ENCODE assay signal across 8 cellular contexts in the genomic region with DNA sequence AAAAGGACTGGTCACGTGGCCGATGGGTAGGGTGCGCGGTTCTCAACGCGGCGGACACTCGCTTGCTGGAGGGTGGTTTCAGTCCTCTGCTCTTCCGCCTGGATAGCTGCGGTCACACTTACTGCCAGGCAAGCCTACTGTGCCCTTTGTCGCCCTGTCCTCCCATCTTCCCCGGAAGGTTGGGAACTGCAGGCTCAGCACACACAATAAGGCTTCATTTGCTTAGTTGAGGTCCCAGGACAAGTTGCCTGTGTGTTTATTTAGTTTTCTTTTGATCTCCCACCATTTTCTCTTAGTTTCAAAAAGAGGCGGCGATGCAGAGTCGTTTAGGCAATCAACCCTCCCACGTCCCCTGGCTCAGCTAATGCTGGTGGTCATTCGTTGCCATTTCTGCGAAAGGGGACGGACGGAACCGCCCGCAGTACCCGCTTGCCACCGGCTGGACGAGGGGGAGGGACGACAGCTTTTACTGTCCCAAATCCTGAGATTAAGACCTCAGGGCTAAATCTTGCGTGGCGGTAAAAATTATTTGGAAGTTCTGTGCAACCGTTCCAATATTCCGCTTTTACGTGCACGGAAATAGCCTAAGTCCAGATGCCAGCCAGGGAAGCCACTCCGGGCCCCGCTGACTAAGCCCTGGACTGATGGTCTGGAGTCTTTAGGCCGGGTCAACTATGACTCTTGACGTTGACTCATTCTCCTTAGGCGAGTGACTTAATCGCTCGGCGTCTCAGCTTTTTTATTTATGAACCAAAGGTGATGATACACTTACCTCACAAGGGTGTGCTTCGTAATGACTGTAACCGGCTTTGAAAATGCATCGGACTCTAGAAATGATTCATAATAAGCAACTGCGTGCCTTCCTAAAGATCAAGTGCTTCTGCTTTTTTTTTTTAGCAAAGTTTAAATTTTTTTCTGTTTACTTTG. TPM values are rescaled to one million over a fixed set of nuclear protein-coding genes. Genes with fewer than 3 reads are reported as not detected.
DNase-seq lines count a peak whose midpoint lies in the region; ATAC-seq and TF ChIP-seq lines count a peak whose summit lies in the region.

No MANE protein-coding gene starts in this region.

- peak; percentile 67 for DNase-seq in GM06990 (ENCODE audit: extremely low read depth, insufficient read length)
- peak; percentile 78 for DNase-seq in H4 (ENCODE audit: low spot score)
- no peak for DNase-seq in LNCaP clone FGC (ENCODE audit: low read depth)
- peak in 1 of 2 donors; percentile 18 for DNase-seq in central memory CD8-positive, alpha-beta T cell (ENCODE audit: low spot score in 2 of 2)
- peak; percentile 71 to 75 for DNase-seq in left colon
- DNase-seq in stimulated activated CD4-positive, alpha-beta T cell treated with anti-CD3 and anti-CD28 coated beads, Interleukin-2, amount 100 ng/mL, for 4 hours (ENCODE audit: low read depth), result peak; percentile 42
- DNase-seq in DMS 273 (lab: John Stamatoyannopoulos, UW; ENCODE audit: unreplicated experiment), result no peak

- H3K4me3 ChIP-seq in GM06990 (replicated peaks; ENCODE audit: low read depth, low read length) (peak overlapping the region; percentile 83), LNCaP clone FGC (ENCODE audit: low read depth, low read length) (peak overlapping the region; percentile 98)

- peaks cover 2% of the 10 kb centered on the region for H3K36me3 ChIP-seq in GM06990 (ENCODE audit: control insufficient read depth, insufficient read depth, low read length)

- ATAC-seq in activated CD4-positive, CD25-positive, alpha-beta regulatory T cell treated with anti-CD3 and anti-CD28 coated beads, Interleukin-2, amount 50 U/mL, for 24 hours, result peak; percentile 68
- peak; percentile 22 for ATAC-seq in central memory CD8-positive, alpha-beta T cell (replicated peaks; ENCODE audit: extremely low read depth, poor library complexity, severe bottlenecking)
- ATAC-seq in left colon, result peak; percentile 73

- H3K9me3 Mint-ChIP-seq in central memory CD8-positive, alpha-beta T cell, result no peaks in the 10 kb centered on the region

- H3K4me1 Mint-ChIP-seq in central memory CD8-positive, alpha-beta T cell, result peaks cover 25% of the 10 kb centered on the region

- H3K36me3 Mint-ChIP-seq in central memory CD8-positive, alpha-beta T cell (ENCODE audit: insufficient read depth), result peaks cover 29% of the 10 kb centered on the region

- H3K27me3 ChIP-seq in GM06990 (replicated peaks; ENCODE audit: control insufficient read depth, insufficient read depth, low read length), result no peaks in the 10 kb centered on the region

- TF ChIP-seq CTCF in GM06990 (IDR thresholded peaks at IDR 0.05; ENCODE audit: insufficient read depth, low read length, poor library complexity, severe bottlenecking) (no peak), LNCaP clone FGC (IDR thresholded peaks at IDR 0.05; ENCODE audit: control insufficient read depth, extremely low read depth, insufficient read depth) (no peak)

- H3K27ac Mint-ChIP-seq in central memory CD8-positive, alpha-beta T cell (ENCODE audit: low read depth), result peak overlapping the region; percentile 91

- intact Hi-C loops in left colon (cut with DNase I, micrococcal nuclease), result no loop called here

- peak overlapping the region; percentile 95 for H3K4me3 Mint-ChIP-seq in central memory CD8-positive, alpha-beta T cell

- H3K27me3 Mint-ChIP-seq in central memory CD8-positive, alpha-beta T cell, result no peaks in the 10 kb centered on the region

RNA-seq across cellular contexts. Expression of a gene that starts 0.7 kb away (rescaled TPM):
- total RNA-seq in H4 (2014; rRNA removed; shearing (Covaris generic)), result 232 and 242 TPM in 2 replicates
- total RNA-seq in left colon, result 10 to 100 TPM; 92.6 to 97.1 TPM

Comparison
In these comparisons a context has a peak if more than half of its experiments do, and no peak if none do; other contexts are left out.
1. DNase-seq: peak in GM06990 (single experiment), H4 (single experiment), left colon (2 of 2) and stimulated activated CD4-positive, alpha-beta T cell treated with anti-CD3 and anti-CD28 coated beads, Interleukin-2, amount 100 ng/mL, for 4 hours (single experiment); none in LNCaP clone FGC (single experiment) and DMS 273 (single experiment).
2. ATAC-seq: peak in every context shown above with its lines; median percentile 73 in left colon; 68 in activated CD4-positive, CD25-positive, alpha-beta regulatory T cell treated with anti-CD3 and anti-CD28 coated beads, Interleukin-2, amount 50 U/mL, for 24 hours; 22 in central memory CD8-positive, alpha-beta T cell.